Comparison of ENCODE assay signal across 27 cellular contexts in genomic region chr5:170636206-170636605, GRCh38.
"Had no signal": no experiment of that assay in that cellular context is flagged by ENCODE, and none has a peak within 500 bp of the region (broad histone marks: within the 10 kb centered on the region; RNA-seq: fewer than 3 reads in every experiment).

No MANE protein-coding gene starts in this region.

- ATAC-seq: activated CD4-positive, alpha-beta T cell treated with anti-CD3 and anti-CD28 coated beads for 36 hours; left lung; SK-N-SH treated with all-trans-retinoic acid at 6 μM for 48 hours had no signal

- H3K4me3 ChIP-seq: esophagus squamous epithelium, left lung, lung, ovary, prostate gland, right atrium auricular region, tibial nerve had no signal

- H3K9me3 ChIP-seq: esophagus squamous epithelium, left lung, neutrophil, ovary, prostate gland, right atrium auricular region, tibial nerve had no signal

- H3K27me3 ChIP-seq: brain microvascular endothelial cell, ovary, right atrium auricular region, tibial nerve had no signal

- DNase-seq: activated CD4-positive, alpha-beta T cell treated with anti-CD3 and anti-CD28 coated beads for 36 hours; activated CD4-positive, alpha-beta T cell treated with anti-CD3 and anti-CD28 coated beads, Interleukin-2, amount 50 U/mL, for 4 hours; activated CD8-positive, alpha-beta memory T cell treated with anti-CD3 and anti-CD28 coated beads, Interleukin-2, amount 50 U/mL, for 4 hours; activated gamma-delta T cell treated with Interleukin-2 at 50 U/mL for 16 hours; activated naive CD4-positive, alpha-beta T cell treated with anti-CD3 and anti-CD28 coated beads, Interleukin-2, amount 50 U/mL, for 16 hours; activated T-cell treated with anti-CD3 and anti-CD28 coated beads, Interleukin-2, amount 50 U/mL, for 1 hour; amniotic stem cell; brain microvascular endothelial cell; effector CD4-positive, alpha-beta T cell; esophagus squamous epithelium; foreskin melanocyte; kidney glomerular epithelial cell; left lung; ovary; stimulated activated CD4-positive, alpha-beta T cell treated with anti-CD3 and anti-CD28 coated beads, Interleukin-2, amount 100 ng/mL, for 48 hours; stimulated activated naive CD4-positive, alpha-beta T cell treated with Interleukin-2 at 50 U/mL for 16 hours; T-helper 2 cell had no signal

- H3K27ac Mint-ChIP-seq: activated CD4-positive, alpha-beta T cell treated with anti-CD3 and anti-CD28 coated beads for 36 hours; activated T-helper 1 cell treated with anti-CD3 and anti-CD28 coated beads, Interleukin-12 subunit alpha, Interleukin-12 subunit beta, Interleukin-2, Interleukin-4 antibody, amounts not matched to agents 30 ng/mL and 10 ng/mL and 1 ng/mL, durations not matched to agents 14 hours and 24 hours and 36 hours; dendritic cell treated with granulocyte-macrophage colony-stimulating factor and Interleukin-4, amounts not matched to agents 40 ng/mL and 50 ng/mL, for 4 days; nephron had no signal

- H3K27ac ChIP-seq: brain microvascular endothelial cell, epithelial cell of prostate, esophagus squamous epithelium, left lung, neutrophil, ovary, prostate gland, right atrium auricular region, tibial nerve had no signal

- H3K36me3 ChIP-seq: brain microvascular endothelial cell, esophagus squamous epithelium, left lung, neutrophil, ovary, prostate gland, right atrium auricular region, tibial nerve had no signal

- H3K4me3 Mint-ChIP-seq: activated CD4-positive, alpha-beta T cell treated with anti-CD3 and anti-CD28 coated beads for 36 hours; activated T-helper 1 cell treated with anti-CD3 and anti-CD28 coated beads, Interleukin-12 subunit alpha, Interleukin-12 subunit beta, Interleukin-2, Interleukin-4 antibody, amounts not matched to agents 30 ng/mL and 10 ng/mL and 1 ng/mL, durations not matched to agents 14 hours and 24 hours and 36 hours; dendritic cell treated with granulocyte-macrophage colony-stimulating factor and Interleukin-4, amounts not matched to agents 40 ng/mL and 50 ng/mL, for 4 days; nephron had no signal

- H3K9me3 Mint-ChIP-seq: activated T-helper 1 cell treated with anti-CD3 and anti-CD28 coated beads, Interleukin-12 subunit alpha, Interleukin-12 subunit beta, Interleukin-2, Interleukin-4 antibody, amounts not matched to agents 30 ng/mL and 10 ng/mL and 1 ng/mL, durations not matched to agents 14 hours and 24 hours and 36 hours; dendritic cell treated with granulocyte-macrophage colony-stimulating factor and Interleukin-4, amounts not matched to agents 40 ng/mL and 50 ng/mL, for 4 days; nephron had no signal

- H3K4me1 ChIP-seq: prostate gland had no signal
